13 cellular contexts compared by ENCODE assay signal in genomic region chr2:213229814-213230213, GRCh38. TPM values are rescaled to one million over a fixed set of nuclear protein-coding genes. Genes with fewer than 3 reads are reported as not detected.
DNase-seq lines count a peak whose midpoint lies in the region; ATAC-seq and TF ChIP-seq lines count a peak whose summit lies in the region.
"Had no signal": no experiment of that assay in that cellular context is flagged by ENCODE, and none has a peak within 500 bp of the region (broad histone marks: within the 10 kb centered on the region; RNA-seq: fewer than 3 reads in every experiment).

No MANE protein-coding gene starts in this region.

- no peak overlapping the region for H3K9ac ChIP-seq in neural progenitor cell

- TF ChIP-seq CTCF in activated B cell treated with CpG ODN at 0.5 μM for 24 hours (IDR thresholded peaks at IDR 0.05) (no peak), neural progenitor cell (IDR thresholded peaks at IDR 0.05) (no peak), tibial artery (IDR thresholded peaks at IDR 0.05) (no peak), CD14-positive monocyte (IDR thresholded peaks at IDR 0.05) (no peak)

- no peaks in the 10 kb centered on the region for H3K9me3 Mint-ChIP-seq in activated B cell treated with CpG ODN at 0.5 μM for 24 hours
- H3K9me3 Mint-ChIP-seq in neural progenitor cell, result no peaks in the 10 kb centered on the region
- no peaks in the 10 kb centered on the region for H3K9me3 Mint-ChIP-seq in CD14-positive monocyte
- H3K9me3 Mint-ChIP-seq: activated T-cell treated with anti-CD3 and anti-CD28 coated beads, Interleukin-2, amount 50 U/mL, for 4 hours had no signal

- H2AFZ ChIP-seq in neural progenitor cell (replicated peaks), result no peak overlapping the region

- no peaks in the 10 kb centered on the region for H4K20me1 ChIP-seq in neural progenitor cell (ENCODE audit: low read depth)

- H3F3A ChIP-seq in neural progenitor cell (ENCODE audit: low read depth), result peaks cover 24% of the 10 kb centered on the region

- ATAC-seq in GM18520 (IDR thresholded peaks at IDR 0.05; ENCODE audit: unreplicated experiment) (peak; percentile 18), HG03159 (IDR thresholded peaks at IDR 0.05; ENCODE audit: unreplicated experiment) (peak; percentile 24), activated B cell treated with CpG ODN at 0.5 μM for 24 hours (ENCODE audit: low read depth) (no peak)

- peak overlapping the region; percentile 92 for H3K27ac Mint-ChIP-seq in activated B cell treated with CpG ODN at 0.5 μM for 24 hours
- peak overlapping the region; percentile 23 for H3K27ac Mint-ChIP-seq in neural progenitor cell
- peak overlapping the region in 1 of 7 donors; percentile 2 for H3K27ac Mint-ChIP-seq in CD14-positive monocyte

- H3K27me3 ChIP-seq in neural progenitor cell, result no peaks in the 10 kb centered on the region
- H3K27me3 ChIP-seq in tibial artery, result no peaks in the 10 kb centered on the region

- no peak overlapping the region for H3K4me2 ChIP-seq in neural progenitor cell

- no peaks in the 10 kb centered on the region for H3K79me2 ChIP-seq in neural progenitor cell (ENCODE audit: low read depth)

- no peak overlapping the region for H3K27ac ChIP-seq in neural progenitor cell
- H3K27ac ChIP-seq in tibial artery, result no peak overlapping the region

- peak overlapping the region; percentile 57 for H3K4me3 Mint-ChIP-seq in activated B cell treated with CpG ODN at 0.5 μM for 24 hours
- no peak overlapping the region for H3K4me3 Mint-ChIP-seq in neural progenitor cell
- no peak overlapping the region for H3K4me3 Mint-ChIP-seq in CD14-positive monocyte
- H3K4me3 Mint-ChIP-seq: activated T-cell treated with anti-CD3 and anti-CD28 coated beads, Interleukin-2, amount 50 U/mL, for 4 hours had no signal

- no peaks in the 10 kb centered on the region for H3K27me3 Mint-ChIP-seq in activated B cell treated with CpG ODN at 0.5 μM for 24 hours
- H3K27me3 Mint-ChIP-seq in neural progenitor cell (ENCODE audit: insufficient read depth, low read depth), result peaks cover 2% of the 10 kb centered on the region
- peaks cover 0 to 2% (median 0%) of the 10 kb centered on the region in 3 donors for H3K27me3 Mint-ChIP-seq in CD14-positive monocyte (ENCODE audit: low read depth in 3 of 3)

- H3K36me3 ChIP-seq in neural progenitor cell (no peaks in the 10 kb centered on the region), tibial artery (no peaks in the 10 kb centered on the region)

- POLR2A ChIA-PET in activated B cell treated with CpG ODN at 0.5 μM for 24 hours (lab: Charles Lee), result interaction anchor here (0.5 to 1.9 kb wide), 6 partner anchors 27 to 79 kb away, joined by 3 to 10 read pairs (median 3); partner anchors contain the start of gene IKZF2

- DNase-seq in activated B cell treated with CpG ODN at 0.5 μM for 24 hours, result no peak
- DNase-seq in neural progenitor cell (ENCODE audit: low spot score), result no peak
- DNase-seq in tibial artery, result no peak
- DNase-seq in CD14-positive monocyte (ENCODE audit: low spot score), result no peak
- no peak for DNase-seq in OCI-M2 (lab: John Stamatoyannopoulos, UW; ENCODE audit: unreplicated experiment)
- DNase-seq in medulla oblongata (ENCODE audit: extremely low spot score), result no peak
- DNase-seq: activated T-cell treated with anti-CD3 and anti-CD28 coated beads, Interleukin-2, amount 50 U/mL, for 4 hours; effector CD8-positive, alpha-beta T cell; GF-D8; islet precursor cell; NCI-H226 had no signal

- H3K36me3 Mint-ChIP-seq in activated B cell treated with CpG ODN at 0.5 μM for 24 hours (ENCODE audit: low read depth) (no peaks in the 10 kb centered on the region), neural progenitor cell (no peaks in the 10 kb centered on the region), CD14-positive monocyte (no peaks in the 10 kb centered on the region)

- no peaks in the 10 kb centered on the region for H3K9me3 ChIP-seq in neural progenitor cell (ENCODE audit: low read depth)
- H3K9me3 ChIP-seq in tibial artery, result no peaks in the 10 kb centered on the region

- CTCF ChIA-PET in activated B cell treated with CpG ODN at 0.5 μM for 24 hours (lab: Charles Lee), result interaction anchor here (1.2 kb wide), 1 partner anchor 76 kb away, joined by 3 read pairs; no protein-coding TSS in a partner anchor

- intact Hi-C loops in activated B cell treated with CpG ODN at 0.5 μM for 24 hours (cut with micrococcal nuclease) (loop anchor here (1.0 to 5.0 kb wide), 2 partner anchors 9 to 213 kb away; no protein-coding TSS in a partner anchor), tibial artery (cut with DNase I; ENCODE audit: low total_unique reads) (no loop called here), CD14-positive monocyte (cut with micrococcal nuclease) (no loop called here)

- no peak overlapping the region for H3K4me3 ChIP-seq in neural progenitor cell
- H3K4me3 ChIP-seq in tibial artery, result no peak overlapping the region

- H3K4me1 Mint-ChIP-seq in activated B cell treated with CpG ODN at 0.5 μM for 24 hours (peaks cover 82% of the 10 kb centered on the region), neural progenitor cell (peaks cover 40% of the 10 kb centered on the region), CD14-positive monocyte (peaks cover 9% of the 10 kb centered on the region)

- H3K4me1 ChIP-seq in neural progenitor cell (peaks cover 38% of the 10 kb centered on the region), tibial artery (peaks cover 0 to 12% (median 0%) of the 10 kb centered on the region in 4 donors)

RNA-seq across cellular contexts. Expression of gene SPAG16, which starts 54.5 kb away (rescaled TPM):
- total RNA-seq in activated B cell treated with CpG ODN at 0.5 μM for 24 hours (11.2 and 11.5 TPM in 2 replicates), neural progenitor cell (ENCODE audit: low replicate concordance) (48.5 and 70.3 TPM in 2 replicates)
- polyA plus RNA-seq in CD14-positive monocyte, result under 1 TPM in 1 of 2 donors, not detected in 1; 0.30 TPM
